1 cellular context compared by ENCODE assay signal in genomic region chr18:65725421-65726050, GRCh38.
TF ChIP-seq lines count a peak whose summit lies in the region.

No MANE protein-coding gene starts in this region.

TF ChIP-seq in HepG2, 621 proteins besides CTCF, POLR2A, EP300 and RAD21 (continued from another document):
- no peak for TF ChIP-seq ZBTB33 (CRISPR knock-in tag; IDR thresholded peaks at IDR 0.05)
- no peak for TF ChIP-seq SKIL (CRISPR knock-in tag; IDR thresholded peaks at IDR 0.05; ENCODE audit: borderline replicate concordance)
- peak in 1 of 2 experiments; percentile 12; a peak in 1 of 4 replicates for TF ChIP-seq MAFK (conservative IDR thresholded peaks at IDR 0.05 in 1 of 2, IDR thresholded peaks at IDR 0.05 in 1 of 2; ENCODE audit: low read length in 2 of 2)
- TF ChIP-seq ZNF296 (CRISPR knock-in tag; conservative IDR thresholded peaks at IDR 0.05), result no peak
- TF ChIP-seq ARNT (IDR thresholded peaks at IDR 0.05), result no peak
- peak; percentile 45 for TF ChIP-seq STAG1 (CRISPR knock-in tag; IDR thresholded peaks at IDR 0.05)
- TF ChIP-seq ZNF260 (CRISPR knock-in tag; IDR thresholded peaks at IDR 0.05; ENCODE audit: borderline replicate concordance, low read depth), result no peak
- TF ChIP-seq HNRNPK (IDR thresholded peaks at IDR 0.05; ENCODE audit: low read depth, low read length, poor library complexity, severe bottlenecking), result no peak
- TF ChIP-seq ZNF782 (CRISPR knock-in tag; IDR thresholded peaks at IDR 0.05; ENCODE audit: borderline replicate concordance), result no peak
- TF ChIP-seq KLF6 (CRISPR knock-in tag; IDR thresholded peaks at IDR 0.05), result no peak
- TF ChIP-seq ZNF562 (CRISPR knock-in tag; IDR thresholded peaks at IDR 0.05; ENCODE audit: borderline replicate concordance), result no peak
- no peak for TF ChIP-seq ZHX1 (CRISPR knock-in tag; IDR thresholded peaks at IDR 0.05; ENCODE audit: low read depth)
- TF ChIP-seq ARNT2 (CRISPR knock-in tag; IDR thresholded peaks at IDR 0.05; ENCODE audit: low read depth), result no peak
- no peak for TF ChIP-seq HINFP (CRISPR knock-in tag; IDR thresholded peaks at IDR 0.05; ENCODE audit: low read depth)
- no peak for TF ChIP-seq MED13 (CRISPR knock-in tag; IDR thresholded peaks at IDR 0.05)
- no peak for TF ChIP-seq JUNB (CRISPR knock-in tag; IDR thresholded peaks at IDR 0.05; ENCODE audit: borderline replicate concordance)
- no peak for TF ChIP-seq NFIB (CRISPR knock-in tag; IDR thresholded peaks at IDR 0.05; ENCODE audit: borderline replicate concordance)
- no peak for TF ChIP-seq HOXD1 (CRISPR knock-in tag; IDR thresholded peaks at IDR 0.05)
TF ChIP-seq in HepG2: peak in this region for 3.
